ENCODE assay signal across 1 cellular context in the genomic region with DNA sequence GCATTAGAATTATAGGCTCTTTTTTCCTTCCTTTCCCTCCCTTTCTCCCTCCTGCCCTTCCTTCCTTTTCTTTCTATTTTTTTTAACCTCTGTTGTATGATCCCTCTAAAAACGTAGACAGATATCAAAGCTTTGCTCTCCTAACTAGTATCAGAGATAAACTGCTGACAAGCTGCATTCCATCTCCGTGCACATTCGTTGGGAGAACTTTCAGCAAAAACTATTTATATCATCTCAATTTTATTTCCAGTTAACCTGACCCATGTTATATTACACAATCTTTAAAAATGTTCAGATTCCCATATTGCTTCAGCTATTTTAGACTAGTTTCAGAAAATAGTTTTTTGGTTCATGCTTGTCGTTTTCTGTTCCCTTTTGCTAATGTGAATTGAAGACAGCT.
A peak's percentile ranks its signal among the peaks of the same experiment; 100 is the strongest.
TF ChIP-seq lines count a peak whose summit lies in the region.

No MANE protein-coding gene starts in this region.

TF ChIP-seq in IMR-90, 13 proteins besides CTCF, POLR2A, EP300 and RAD21:
- TF ChIP-seq USF2 (IDR thresholded peaks at IDR 0.05; ENCODE audit: low read depth, low read length): no peak
- TF ChIP-seq MAFK (IDR thresholded peaks at IDR 0.05; ENCODE audit: low read depth, low read length): peak; percentile 83
- TF ChIP-seq RFX5 (IDR thresholded peaks at IDR 0.05; ENCODE audit: low read depth, low read length): no peak
- no peak for TF ChIP-seq NFE2L2 (IDR thresholded peaks at IDR 0.05; ENCODE audit: low read depth, low read length)
- TF ChIP-seq CHD1 (IDR thresholded peaks at IDR 0.05; ENCODE audit: low read depth, low read length): no peak
- TF ChIP-seq MXI1 (IDR thresholded peaks at IDR 0.05; ENCODE audit: borderline replicate concordance, low read depth, low read length): no peak
- TF ChIP-seq ELK1 (IDR thresholded peaks at IDR 0.05; ENCODE audit: borderline replicate concordance, low read depth, low read length): no peak
- TF ChIP-seq BHLHE40 (IDR thresholded peaks at IDR 0.05; ENCODE audit: low read depth, low read length): no peak
- TF ChIP-seq CEBPB (IDR thresholded peaks at IDR 0.05; ENCODE audit: low read depth, low read length): peak; percentile 81
- no peak for TF ChIP-seq MAZ (IDR thresholded peaks at IDR 0.05; ENCODE audit: borderline replicate concordance, low read depth, low read length)
- no peak for TF ChIP-seq FOS (IDR thresholded peaks at IDR 0.05; ENCODE audit: low read depth, low read length)
- no peak for TF ChIP-seq RCOR1 (IDR thresholded peaks at IDR 0.05; ENCODE audit: insufficient replicate concordance, low read length)
- TF ChIP-seq SMC3 (IDR thresholded peaks at IDR 0.05; ENCODE audit: low read depth, low read length): no peak
